ENCODE assay signal across 26 cellular contexts in genomic region chr4:42904986-42905385, GRCh38. TPM values are rescaled to one million over a fixed set of nuclear protein-coding genes. Genes with fewer than 3 reads are reported as not detected.
DNase-seq lines count a peak whose midpoint lies in the region; ATAC-seq and TF ChIP-seq lines count a peak whose summit lies in the region.
"Had no signal": no experiment of that assay in that cellular context is flagged by ENCODE, and none has a peak within 500 bp of the region (broad histone marks: within the 10 kb centered on the region; RNA-seq: fewer than 3 reads in every experiment).

No MANE protein-coding gene starts in this region.

- H3K27me3 ChIP-seq in stomach, result no peaks in the 10 kb centered on the region

- TF ChIP-seq POLR2A in stomach (IDR thresholded peaks at IDR 0.05), result no peak

- H3K36me3 ChIP-seq in stomach, result no peaks in the 10 kb centered on the region

- 61 to 83% (median 64%) methylated on average over 5 of the region's 5 CpGs for WGBS in stomach, 5 donors

- no peaks in the 10 kb centered on the region for H3K4me1 ChIP-seq in stomach

- no peak for TF ChIP-seq EP300 in stomach (IDR thresholded peaks at IDR 0.05)

- TF ChIP-seq CTCF in stomach (IDR thresholded peaks at IDR 0.05), result no peak

- ATAC-seq in GM21619 (IDR thresholded peaks at IDR 0.05; ENCODE audit: unreplicated experiment), result no peak
- ATAC-seq: K562 had no signal

- intact Hi-C loops in stomach (cut with DNase I; ENCODE audit: low total_unique reads), result no loop called here

- peak; percentile 95 for DNase-seq in G401 (ENCODE audit: low spot score)
- peak; percentile 25 to 62 for DNase-seq in cerebellar nuclear complex (lab: John Stamatoyannopoulos, UW)
- DNase-seq in middle frontal gyrus (ENCODE audit: extremely low spot score, low spot score), result peak; percentile 8
- DNase-seq in stomach, result peak; percentile 51
- no peak for DNase-seq in amniotic stem cell (lab: John Stamatoyannopoulos, UW)
- no peak for DNase-seq in iPS-NIHi11 (ENCODE audit: low spot score)
- DNase-seq: 8988T, ACHN, DMS153, DND-41, GM23248, H7, Kasumi-1, MV-4-11, NCI-H1105 treated with DMSO at 0.1 percent for 48 hours, NCI-H146, NCI-H2029, NCI-H526, NCI-H82, SHP77 had no signal

- in situ Hi-C loops in G401 (cut with HindIII; ENCODE audit: low sequenced_read_pairs), result no loop called here

- H3K27ac ChIP-seq in stomach, result no peak overlapping the region
- H3K27ac ChIP-seq: GM23248, RWPE1 had no signal

- H3K4me3 ChIP-seq in stomach, result no peak overlapping the region
- H3K4me3 ChIP-seq: GM23248, K562 had no signal

- no peaks in the 10 kb centered on the region for H3K9me3 ChIP-seq in stomach

RNA-seq across cellular contexts. Expression of gene GRXCR1, which starts 12.5 kb away (rescaled TPM):
- not detected in 2 replicates for total RNA-seq in G401 (2014; rRNA removed; shearing (Covaris generic))
- not detected for total RNA-seq in stomach
- polyA plus RNA-seq in stomach, result not detected
- total RNA-seq: GM23248, H7, K562, MCF 10A, SK-MEL-5 had no signal
- polyA plus RNA-seq: BJ, GM23248, K562 had no signal

Comparison
In these comparisons a context has a peak if more than half of its experiments do, and no peak if none do; other contexts are left out.
1. DNase-seq: peak in G401 (single experiment), cerebellar nuclear complex (2 of 2), middle frontal gyrus (single experiment) and stomach (single experiment); none in amniotic stem cell (single experiment) and iPS-NIHi11 (single experiment).